ENCODE assay signal across 14 cellular contexts in genomic region chr9:38142201-38142600, GRCh38.
DNase-seq lines count a peak whose midpoint lies in the region; ATAC-seq and TF ChIP-seq lines count a peak whose summit lies in the region.
"Had no signal": no experiment of that assay in that cellular context is flagged by ENCODE, and none has a peak within 500 bp of the region (broad histone marks: within the 10 kb centered on the region; RNA-seq: fewer than 3 reads in every experiment).

No MANE protein-coding gene starts in this region.

- H3K9me3 Mint-ChIP-seq in WTC11 = no peaks in the 10 kb centered on the region
- H3K9me3 Mint-ChIP-seq: activated T-cell treated with anti-CD3 and anti-CD28 coated beads, Interleukin-2, amount 50 U/mL, for 24 hours; dendritic cell treated with granulocyte-macrophage colony-stimulating factor and Interleukin-4, amounts not matched to agents 40 ng/mL and 50 ng/mL, for 4 days had no signal

- H3K4me3 Mint-ChIP-seq in WTC11 = no peak overlapping the region
- H3K4me3 Mint-ChIP-seq: activated T-cell treated with anti-CD3 and anti-CD28 coated beads, Interleukin-2, amount 50 U/mL, for 24 hours; dendritic cell treated with granulocyte-macrophage colony-stimulating factor and Interleukin-4, amounts not matched to agents 40 ng/mL and 50 ng/mL, for 4 days had no signal

- intact Hi-C loops in right cardiac atrium (cut with DNase I) = no loop called here
- intact Hi-C loops in cardiac septum (cut with DNase I) = no loop called here

- H3K36me3 ChIP-seq in WERI-Rb-1 = no peaks in the 10 kb centered on the region
- H3K36me3 ChIP-seq: adrenal gland had no signal

- no peaks in the 10 kb centered on the region for H3K36me3 Mint-ChIP-seq in WTC11

- H3K4me1 Mint-ChIP-seq in WTC11 = peaks cover 5% of the 10 kb centered on the region

- DNase-seq in right cardiac atrium = no peak
- no peak for DNase-seq in cardiac septum (ENCODE audit: low spot score)
- peak; percentile 76 for DNase-seq in WERI-Rb-1
- DNase-seq in iris pigment epithelial cell (ENCODE audit: low read depth) = peak; percentile 53
- DNase-seq in T-helper 2 cell = no peak
- DNase-seq in WTC11 (ENCODE audit: low spot score) = no peak
- DNase-seq in cerebellum (ENCODE audit: low spot score) = no peak
- no peak for DNase-seq in stimulated activated CD4-positive, alpha-beta T cell treated with anti-CD3 and anti-CD28 coated beads, Interleukin-12 subunit alpha, Interleukin-12 subunit beta, amount 100 ng/mL, for 4 hours
- DNase-seq: activated CD4-positive, alpha-beta T cell treated with anti-CD3 and anti-CD28 coated beads for 4 hours; activated T-cell treated with anti-CD3 and anti-CD28 coated beads, Interleukin-2, amount 50 U/mL, for 24 hours; adrenal gland; mucosa of descending colon; NCI-H1048 had no signal

- CTCF ChIA-PET in WTC11 (lab: Charles Lee) = interaction anchor here (1.0 kb wide), 1 partner anchor 54 kb away, joined by 4 read pairs; no protein-coding TSS in a partner anchor

- H3K27ac ChIP-seq in right cardiac atrium (ENCODE audit: low read length) (no peak overlapping the region), WERI-Rb-1 (peak overlapping the region; percentile 31; the same call in 1 of the 2 replicates)
- H3K27ac ChIP-seq: adrenal gland had no signal

- H3K4me1 ChIP-seq in right cardiac atrium (ENCODE audit: control insufficient read depth, insufficient read depth, low read length) = no peaks in the 10 kb centered on the region

- H3K9me3 ChIP-seq in right cardiac atrium (ENCODE audit: control insufficient read depth, low read length) (no peaks in the 10 kb centered on the region), WERI-Rb-1 (ENCODE audit: severe bottlenecking) (peaks cover 4% of the 10 kb centered on the region)
- H3K9me3 ChIP-seq: adrenal gland, mucosa of descending colon had no signal

- H3K27me3 ChIP-seq in right cardiac atrium (ENCODE audit: control insufficient read depth, insufficient read depth) (no peaks in the 10 kb centered on the region), WERI-Rb-1 (ENCODE audit: insufficient read depth, low read depth, severe bottlenecking) (no peaks in the 10 kb centered on the region)
- H3K27me3 ChIP-seq: adrenal gland had no signal

- H3K27me3 Mint-ChIP-seq in WTC11 (ENCODE audit: low read depth) = peaks cover 36% of the 10 kb centered on the region

- POLR2A ChIA-PET in WTC11 (lab: Charles Lee) = no interaction called here

- no peak for TF ChIP-seq CTCF in WERI-Rb-1 (IDR thresholded peaks at IDR 0.05; ENCODE audit: low read depth, low read length)
- TF ChIP-seq CTCF in WTC11 (IDR thresholded peaks at IDR 0.05) = no peak

- H3K27ac Mint-ChIP-seq in WTC11 = no peak overlapping the region
- H3K27ac Mint-ChIP-seq: activated T-cell treated with anti-CD3 and anti-CD28 coated beads, Interleukin-2, amount 50 U/mL, for 24 hours; dendritic cell treated with granulocyte-macrophage colony-stimulating factor and Interleukin-4, amounts not matched to agents 40 ng/mL and 50 ng/mL, for 4 days had no signal

- H3K4me3 ChIP-seq in right cardiac atrium (ENCODE audit: low read length) (no peak overlapping the region), WERI-Rb-1 (ENCODE audit: low read depth, low read length) (no peak overlapping the region)
- H3K4me3 ChIP-seq: adrenal gland, mucosa of descending colon had no signal

- ATAC-seq in right cardiac atrium (peak; percentile 12 to 34), WTC11 (no peak)
- ATAC-seq: mucosa of descending colon had no signal

TF ChIP-seq in WTC11, 78 proteins besides CTCF, POLR2A, EP300 and RAD21 (continues in another document):
- TF ChIP-seq JAZF1 (CRISPR knock-in tag; IDR thresholded peaks at IDR 0.05) = no peak
- TF ChIP-seq ZNF121 (CRISPR knock-in tag; IDR thresholded peaks at IDR 0.05) = no peak
- TF ChIP-seq AFF4 (CRISPR knock-in tag; IDR thresholded peaks at IDR 0.05; ENCODE audit: borderline replicate concordance) = no peak
- no peak for TF ChIP-seq ZNF416 (CRISPR knock-in tag; IDR thresholded peaks at IDR 0.05)
- TF ChIP-seq TEAD1 (CRISPR knock-in tag; IDR thresholded peaks at IDR 0.05) = no peak
- no peak for TF ChIP-seq IRF1 (CRISPR knock-in tag; IDR thresholded peaks at IDR 0.05)
- no peak for TF ChIP-seq RELA (CRISPR knock-in tag; IDR thresholded peaks at IDR 0.05; ENCODE audit: borderline replicate concordance)
- TF ChIP-seq FOXP4 (CRISPR knock-in tag; IDR thresholded peaks at IDR 0.05) = no peak
- TF ChIP-seq STAT6 (CRISPR knock-in tag; conservative IDR thresholded peaks at IDR 0.05; ENCODE audit: low read depth) = no peak
- no peak for TF ChIP-seq ATF3 (CRISPR knock-in tag; conservative IDR thresholded peaks at IDR 0.05)
- TF ChIP-seq TP53 (CRISPR knock-in tag; IDR thresholded peaks at IDR 0.05) = no peak

Comparison
In these comparisons a context has a peak if more than half of its experiments do, and no peak if none do; other contexts are left out.
1. DNase-seq: peak in WERI-Rb-1 (single experiment) and iris pigment epithelial cell (single experiment); none in right cardiac atrium (0 of 3), cardiac septum (single experiment), T-helper 2 cell (0 of 5), WTC11 (single experiment), cerebellum (single experiment) and stimulated activated CD4-positive, alpha-beta T cell treated with anti-CD3 and anti-CD28 coated beads, Interleukin-12 subunit alpha, Interleukin-12 subunit beta, amount 100 ng/mL, for 4 hours (single experiment).